In the genomic region with DNA sequence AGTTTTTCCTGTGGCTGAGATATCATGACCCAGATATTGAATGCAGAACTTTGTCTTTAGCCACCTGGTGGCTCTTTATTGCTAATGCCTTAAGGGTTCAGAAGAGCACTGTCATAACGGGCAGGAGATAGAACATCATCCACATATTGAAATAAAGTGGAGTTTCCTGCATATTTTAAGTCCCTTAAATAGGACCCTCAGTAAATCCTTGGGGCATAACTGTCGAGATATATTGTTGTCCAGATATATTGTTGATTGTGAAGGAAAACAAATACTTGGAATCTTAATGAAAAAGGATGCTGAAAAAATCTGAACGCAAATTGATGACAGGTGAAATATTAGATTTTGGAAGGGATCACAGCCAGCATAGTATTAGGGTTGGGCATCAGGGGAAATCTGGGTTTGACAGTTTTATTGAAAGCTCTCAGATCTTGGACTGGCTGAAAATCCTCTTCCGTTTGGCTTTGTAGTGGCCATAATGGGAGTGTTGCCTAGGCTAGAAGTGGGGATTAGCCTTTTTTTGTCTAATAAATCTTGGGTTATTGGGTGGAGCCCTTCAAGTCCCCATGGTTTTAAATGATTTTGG, we compare ENCODE assay signal across 8 cellular contexts. TPM values are rescaled to one million over a fixed set of nuclear protein-coding genes. Genes with fewer than 3 reads are reported as not detected.
DNase-seq lines count a peak whose midpoint lies in the region; ATAC-seq and TF ChIP-seq lines count a peak whose summit lies in the region.

No MANE protein-coding gene starts in this region.

- ATAC-seq in GM18907 (IDR thresholded peaks at IDR 0.05; ENCODE audit: unreplicated experiment), result peak; percentile 91
- ATAC-seq in HG03175 (IDR thresholded peaks at IDR 0.05; ENCODE audit: unreplicated experiment), result peak; percentile 89
- ATAC-seq in left ventricle myocardium superior, result peak; percentile 80

- no peak for DNase-seq in CD14-positive monocyte (ENCODE audit: low spot score)
- DNase-seq in SKM-1 (lab: John Stamatoyannopoulos, UW; ENCODE audit: unreplicated experiment), result peak; percentile 20
- DNase-seq in left ventricle myocardium superior, result no peak
- no peak for DNase-seq in GDM1 (lab: John Stamatoyannopoulos, UW)
- no peak for DNase-seq in activated T-helper 1 cell treated with anti-CD3 and anti-CD28 coated beads, Interleukin-12 subunit alpha, Interleukin-12 subunit beta, Interleukin-2, Interleukin-4 antibody, amounts not matched to agents 30 ng/mL and 10 ng/mL and 1 ng/mL, durations not matched to agents 14 hours and 24 hours and 36 hours (ENCODE audit: low spot score)
- no peak for DNase-seq in activated CD4-positive, alpha-beta T cell treated with anti-CD3 and anti-CD28 coated beads for 4 hours

- peaks cover 87 to 99% (median 87%) of the 10 kb centered on the region in 3 donors for H3K27me3 Mint-ChIP-seq in CD14-positive monocyte (ENCODE audit: low read depth in 3 of 3)
- peaks cover 71% of the 10 kb centered on the region for H3K27me3 Mint-ChIP-seq in activated T-helper 1 cell treated with anti-CD3 and anti-CD28 coated beads, Interleukin-12 subunit alpha, Interleukin-12 subunit beta, Interleukin-2, Interleukin-4 antibody, amounts not matched to agents 30 ng/mL and 10 ng/mL and 1 ng/mL, durations not matched to agents 14 hours and 24 hours and 36 hours (ENCODE audit: insufficient read depth)

- H3K4me3 Mint-ChIP-seq in CD14-positive monocyte, result peak overlapping the region in 1 of 2 donors; percentile 64
- H3K4me3 Mint-ChIP-seq in activated T-helper 1 cell treated with anti-CD3 and anti-CD28 coated beads, Interleukin-12 subunit alpha, Interleukin-12 subunit beta, Interleukin-2, Interleukin-4 antibody, amounts not matched to agents 30 ng/mL and 10 ng/mL and 1 ng/mL, durations not matched to agents 14 hours and 24 hours and 36 hours, result no peak overlapping the region

- peak; percentile 27 for TF ChIP-seq CTCF in CD14-positive monocyte (IDR thresholded peaks at IDR 0.05)

- H3K4me1 Mint-ChIP-seq in CD14-positive monocyte, result peaks cover 10% of the 10 kb centered on the region
- no peaks in the 10 kb centered on the region for H3K4me1 Mint-ChIP-seq in activated T-helper 1 cell treated with anti-CD3 and anti-CD28 coated beads, Interleukin-12 subunit alpha, Interleukin-12 subunit beta, Interleukin-2, Interleukin-4 antibody, amounts not matched to agents 30 ng/mL and 10 ng/mL and 1 ng/mL, durations not matched to agents 14 hours and 24 hours and 36 hours (ENCODE audit: low read depth)

- intact Hi-C loops in CD14-positive monocyte (cut with micrococcal nuclease) (no loop called here), left ventricle myocardium superior (cut with micrococcal nuclease) (no loop called here)
- intact Hi-C loops in activated T-helper 1 cell treated with anti-CD3 and anti-CD28 coated beads, Interleukin-12 subunit alpha, Interleukin-12 subunit beta, Interleukin-2, Interleukin-4 antibody, amounts not matched to agents 30 ng/mL and 10 ng/mL and 1 ng/mL, durations not matched to agents 14 hours and 24 hours and 36 hours (cut with micrococcal nuclease), result no loop called here

- H3K9me3 Mint-ChIP-seq in CD14-positive monocyte, result peaks cover 0 to 28% (median 6%) of the 10 kb centered on the region in 7 donors
- H3K9me3 Mint-ChIP-seq in activated T-helper 1 cell treated with anti-CD3 and anti-CD28 coated beads, Interleukin-12 subunit alpha, Interleukin-12 subunit beta, Interleukin-2, Interleukin-4 antibody, amounts not matched to agents 30 ng/mL and 10 ng/mL and 1 ng/mL, durations not matched to agents 14 hours and 24 hours and 36 hours, result no peaks in the 10 kb centered on the region

- H3K27ac Mint-ChIP-seq in CD14-positive monocyte, result no peak overlapping the region
- H3K27ac Mint-ChIP-seq in activated T-helper 1 cell treated with anti-CD3 and anti-CD28 coated beads, Interleukin-12 subunit alpha, Interleukin-12 subunit beta, Interleukin-2, Interleukin-4 antibody, amounts not matched to agents 30 ng/mL and 10 ng/mL and 1 ng/mL, durations not matched to agents 14 hours and 24 hours and 36 hours, result no peak overlapping the region

- H3K36me3 Mint-ChIP-seq in CD14-positive monocyte, result no peaks in the 10 kb centered on the region
- peaks cover 2% of the 10 kb centered on the region for H3K36me3 Mint-ChIP-seq in activated T-helper 1 cell treated with anti-CD3 and anti-CD28 coated beads, Interleukin-12 subunit alpha, Interleukin-12 subunit beta, Interleukin-2, Interleukin-4 antibody, amounts not matched to agents 30 ng/mL and 10 ng/mL and 1 ng/mL, durations not matched to agents 14 hours and 24 hours and 36 hours (ENCODE audit: low read depth)

RNA-seq across cellular contexts. Expression of a gene that starts 13.9 kb away (rescaled TPM):
- under 1 TPM in 1 of 2 donors, not detected in 1; 0.18 TPM for polyA plus RNA-seq in CD14-positive monocyte
- 6.6 TPM for total RNA-seq in left ventricle myocardium superior
- 9.3 and 11.4 TPM in 2 replicates for total RNA-seq in activated T-helper 1 cell treated with anti-CD3 and anti-CD28 coated beads, Interleukin-12 subunit alpha, Interleukin-12 subunit beta, Interleukin-2, Interleukin-4 antibody, amounts not matched to agents 30 ng/mL and 10 ng/mL and 1 ng/mL, durations not matched to agents 14 hours and 24 hours and 36 hours
